Comparison of ENCODE assay signal across 18 cellular contexts in genomic region chr17:64229815-64230550, GRCh38. TPM values are rescaled to one million over a fixed set of nuclear protein-coding genes. Genes with fewer than 3 reads are reported as not detected.
DNase-seq lines count a peak whose midpoint lies in the region; ATAC-seq, FAIRE-seq and TF ChIP-seq lines count a peak whose summit lies in the region.
"Had no signal": no experiment of that assay in that cellular context is flagged by ENCODE, and none has a peak within 500 bp of the region (broad histone marks: within the 10 kb centered on the region; RNA-seq: fewer than 3 reads in every experiment).

No MANE protein-coding gene starts in this region.

- H3K9ac ChIP-seq in mammary epithelial cell (ENCODE audit: insufficient read depth, low read length), result no peak overlapping the region
- H3K9ac ChIP-seq in kidney (ENCODE audit: low read length in 2 of 2), result no peak overlapping the region
- H3K9ac ChIP-seq in skeletal muscle tissue (ENCODE audit: low read depth in 1 of 3, low read length in 3 of 3), result no peak overlapping the region
- no peak overlapping the region for H3K9ac ChIP-seq in endodermal cell (ENCODE audit: extremely low read depth, low read length, poor library complexity, severe bottlenecking)

- in situ Hi-C loops in mammary epithelial cell (cut with MboI; ENCODE audit: low sequenced_read_pairs in 2 of 2), result no loop called here

- no peaks in the 10 kb centered on the region for H3K27me3 Mint-ChIP-seq in endodermal cell (ENCODE audit: insufficient read depth)
- H3K27me3 Mint-ChIP-seq: stimulated activated naive CD8-positive, alpha-beta T cell treated with anti-CD3 and anti-CD28 coated beads, Interleukin-15, Interleukin-2, amounts not matched to agents 100 ng/mL and 50 ng/mL, for 24 hours had no signal

- H3K4me3 ChIP-seq in HEK293 (ENCODE audit: low read depth, low read length) (no peak overlapping the region), mammary epithelial cell (replicated peaks in 1 of 3; ENCODE audit: insufficient read depth in 1 of 3, low read depth in 2 of 3, low read length in 3 of 3) (no peak overlapping the region), kidney (ENCODE audit: low read length in 2 of 2) (no peak overlapping the region), skeletal muscle tissue (ENCODE audit: low read length in 3 of 3) (peak overlapping the region in 1 of 3 donors; percentile 23), endodermal cell (ENCODE audit: low read length) (no peak overlapping the region)
- H3K4me3 ChIP-seq: skin epidermis had no signal

- no TSS peak for BruUV-seq in mammary epithelial cell (replicated peaks; lab: Mats Ljungman, UMichigan)

- peak overlapping the region; percentile 50 for H3K4me2 ChIP-seq in mammary epithelial cell (ENCODE audit: insufficient read depth, low read depth, low read length)

- no peak for ATAC-seq in GM19023 (IDR thresholded peaks at IDR 0.05; ENCODE audit: unreplicated experiment)

- no peak overlapping the region for H3K27ac Mint-ChIP-seq in endodermal cell
- H3K27ac Mint-ChIP-seq: activated T-helper 1 cell treated with anti-CD3 and anti-CD28 coated beads, Interleukin-12 subunit alpha, Interleukin-12 subunit beta, Interleukin-2, Interleukin-4 antibody, amounts not matched to agents 30 ng/mL and 10 ng/mL and 1 ng/mL, durations not matched to agents 14 hours and 24 hours and 36 hours; nephron progenitor cell; stimulated activated naive CD8-positive, alpha-beta T cell treated with anti-CD3 and anti-CD28 coated beads, Interleukin-15, Interleukin-2, amounts not matched to agents 100 ng/mL and 50 ng/mL, for 24 hours had no signal

- 49% methylated on average over 5 of the region's 5 CpGs for WGBS in mammary epithelial cell (ENCODE audit: low coverage, missing lambda C conversion rate)
- WGBS in endodermal cell (ENCODE audit: insufficient coverage in 1 of 2, insufficient read length in 1 of 2), 2 experiments, result 89 to 90% methylated on average over 2 to 5 of the region's 5 CpGs

- POLR2A ChIA-PET in HEK293 (lab: Yijun Ruan, JAX), result interaction anchor here (2.1 kb wide), 1 partner anchor 84 kb away, joined by 7 read pairs; no protein-coding TSS in a partner anchor

- peaks cover 7% of the 10 kb centered on the region; the same call in 1 of the 2 replicates for H3K4me1 ChIP-seq in HEK293 (ENCODE audit: control insufficient read depth, insufficient read depth, low read length)
- H3K4me1 ChIP-seq in mammary epithelial cell (ENCODE audit: insufficient read depth, low read length), result peaks cover 32% of the 10 kb centered on the region
- H3K4me1 ChIP-seq in kidney (ENCODE audit: control insufficient read depth in 1 of 2, insufficient read depth in 1 of 2, low read depth in 1 of 2, low read length in 2 of 2), result peaks cover 12 to 13% of the 10 kb centered on the region in 2 donors
- peaks cover 36 to 46% (median 42%) of the 10 kb centered on the region in 3 donors for H3K4me1 ChIP-seq in skeletal muscle tissue (ENCODE audit: control insufficient read depth in 3 of 3, insufficient read depth in 3 of 3, low read length in 3 of 3)
- H3K4me1 ChIP-seq in endodermal cell (ENCODE audit: control insufficient read depth, insufficient read depth, low read length), result no peaks in the 10 kb centered on the region

- H3K27ac ChIP-seq in HEK293 (ENCODE audit: extremely low read depth, low read depth, low read length), result no peak overlapping the region
- H3K27ac ChIP-seq in mammary epithelial cell (ENCODE audit: insufficient read depth, low read depth, low read length), result peak overlapping the region; percentile 67
- peak overlapping the region; percentile 9 to 44 for H3K27ac ChIP-seq in kidney (ENCODE audit: low read depth in 2 of 2, low read length in 2 of 2)
- peak overlapping the region; percentile 54 for H3K27ac ChIP-seq in skeletal muscle tissue (ENCODE audit: low read depth, low read length)
- no peak overlapping the region for H3K27ac ChIP-seq in endodermal cell (ENCODE audit: low read depth, low read length)

- no peak for FAIRE-seq in kidney (lab: Jason Lieb, UNC)

- TF ChIP-seq CTCF in HEK293 (tag by site-specific recombination; IDR thresholded peaks at IDR 0.05) (no peak), mammary epithelial cell (conservative IDR thresholded peaks at IDR 0.05 in 1 of 2, IDR thresholded peaks at IDR 0.05 in 1 of 2; ENCODE audit: extremely low read depth in 1 of 2, insufficient read depth in 1 of 2, low read depth in 1 of 2, low read length in 2 of 2) (no peak), kidney (IDR thresholded peaks at IDR 0.05; ENCODE audit: borderline replicate concordance, extremely low read depth, insufficient read depth) (no peak), endodermal cell (conservative IDR thresholded peaks at IDR 0.05) (no peak)

- H3K4me1 Mint-ChIP-seq in endodermal cell, result no peaks in the 10 kb centered on the region

- H4K20me1 ChIP-seq in mammary epithelial cell (ENCODE audit: insufficient read depth, low read length), result no peaks in the 10 kb centered on the region

- H3K9me3 ChIP-seq in HEK293 (ENCODE audit: control insufficient read depth, insufficient read depth, low read depth, low read length), result no peaks in the 10 kb centered on the region
- no peaks in the 10 kb centered on the region for H3K9me3 ChIP-seq in mammary epithelial cell (replicated peaks; ENCODE audit: insufficient read depth, low read length)
- H3K9me3 ChIP-seq in kidney (ENCODE audit: control insufficient read depth in 1 of 2, low read length in 2 of 2), result no peaks in the 10 kb centered on the region
- no peaks in the 10 kb centered on the region for H3K9me3 ChIP-seq in skeletal muscle tissue (ENCODE audit: control insufficient read depth in 3 of 3, low read length in 3 of 3)
- no peaks in the 10 kb centered on the region for H3K9me3 ChIP-seq in endodermal cell (ENCODE audit: control insufficient read depth, low read length)

- H3K36me3 Mint-ChIP-seq in endodermal cell (ENCODE audit: low read depth), result no peaks in the 10 kb centered on the region

- dilution Hi-C loops in mammary epithelial cell (cut with HindIII; ENCODE audit: low sequenced_read_pairs), result loop anchor here (10.0 kb wide), 1 partner anchor 165 kb away; the partner anchor contains the start of gene PECAM1

- no peak overlapping the region for H3K4me3 Mint-ChIP-seq in endodermal cell
- H3K4me3 Mint-ChIP-seq: activated T-helper 1 cell treated with anti-CD3 and anti-CD28 coated beads, Interleukin-12 subunit alpha, Interleukin-12 subunit beta, Interleukin-2, Interleukin-4 antibody, amounts not matched to agents 30 ng/mL and 10 ng/mL and 1 ng/mL, durations not matched to agents 14 hours and 24 hours and 36 hours; nephron progenitor cell; stimulated activated naive CD8-positive, alpha-beta T cell treated with anti-CD3 and anti-CD28 coated beads, Interleukin-15, Interleukin-2, amounts not matched to agents 100 ng/mL and 50 ng/mL, for 24 hours had no signal

- H3K79me2 ChIP-seq in mammary epithelial cell (ENCODE audit: insufficient read depth, low read length), result peaks cover 89% of the 10 kb centered on the region

- no peaks in the 10 kb centered on the region for H3K9me3 Mint-ChIP-seq in endodermal cell
- H3K9me3 Mint-ChIP-seq: activated T-helper 1 cell treated with anti-CD3 and anti-CD28 coated beads, Interleukin-12 subunit alpha, Interleukin-12 subunit beta, Interleukin-2, Interleukin-4 antibody, amounts not matched to agents 30 ng/mL and 10 ng/mL and 1 ng/mL, durations not matched to agents 14 hours and 24 hours and 36 hours; nephron progenitor cell; stimulated activated naive CD8-positive, alpha-beta T cell treated with anti-CD3 and anti-CD28 coated beads, Interleukin-15, Interleukin-2, amounts not matched to agents 100 ng/mL and 50 ng/mL, for 24 hours had no signal

- no peaks in the 10 kb centered on the region for H3K27me3 ChIP-seq in mammary epithelial cell (ENCODE audit: insufficient read depth, low read length)
- H3K27me3 ChIP-seq in skeletal muscle tissue (ENCODE audit: control insufficient read depth in 3 of 3, insufficient read depth in 3 of 3, low read length in 3 of 3), result no peaks in the 10 kb centered on the region
- H3K27me3 ChIP-seq in endodermal cell (ENCODE audit: control insufficient read depth, insufficient read depth, low read length, poor library complexity, severe bottlenecking), result no peaks in the 10 kb centered on the region

- DNase-seq in mammary epithelial cell (no peak), kidney (no peak), MV-4-11 (lab: John Stamatoyannopoulos, UW) (no peak), endodermal cell (no peak), hippocampal formation (lab: John Stamatoyannopoulos, UW) (no peak)
- DNase-seq: effector CD4-positive, alpha-beta T cell; GOT3; Kasumi-1; left cardiac atrium; NCI-H187 treated with DMSO at 0.1 percent for 48 hours; NCI-H82; nephron progenitor cell had no signal

- peak overlapping the region; percentile 45 for H2AFZ ChIP-seq in mammary epithelial cell (ENCODE audit: low read depth, low read length)

- intact Hi-C loops in mammary epithelial cell (cut with micrococcal nuclease), result loop anchor here (1.0 to 2.0 kb wide), 2 partner anchors 27 to 32 kb away; no protein-coding TSS in a partner anchor
- intact Hi-C loops in kidney (cut with DNase I), result loop anchor here (10.0 kb wide), 1 partner anchor 45 kb away; no protein-coding TSS in a partner anchor

- CTCF ChIA-PET in HEK293 (lab: Yijun Ruan, JAX), result interaction anchor here (1.1 kb wide), 1 partner anchor 61 kb away, joined by 3 read pairs; no protein-coding TSS in a partner anchor
- CTCF ChIA-PET in mammary epithelial cell (lab: Charles Lee; ENCODE audit: low non-redundant PET), result interaction anchor here (0.7 to 1.1 kb wide), 2 partner anchors 9 to 52 kb away, joined by 5 to 7 read pairs; no protein-coding TSS in a partner anchor

- no peaks in the 10 kb centered on the region for H3K36me3 ChIP-seq in HEK293 (ENCODE audit: control insufficient read depth in 2 of 2, insufficient read depth in 1 of 2, low read length in 2 of 2)
- H3K36me3 ChIP-seq in mammary epithelial cell (ENCODE audit: insufficient read depth, low read length), result no peaks in the 10 kb centered on the region
- no peaks in the 10 kb centered on the region for H3K36me3 ChIP-seq in kidney (ENCODE audit: control insufficient read depth in 1 of 2, insufficient read depth in 2 of 2, low read length in 2 of 2)
- H3K36me3 ChIP-seq in skeletal muscle tissue (ENCODE audit: control insufficient read depth in 3 of 3, insufficient read depth in 3 of 3, low read length in 3 of 3), result no peaks in the 10 kb centered on the region
- no peaks in the 10 kb centered on the region for H3K36me3 ChIP-seq in endodermal cell (ENCODE audit: control insufficient read depth, insufficient read depth, low read length)

RNA-seq across cellular contexts. Expression of gene TEX2, which starts 33.1 kb away (rescaled TPM):
- total RNA-seq in mammary epithelial cell (100 to 1,000 TPM in 1 of 2 donors, 10 to 100 TPM in 1; 72.6 to 127 TPM), kidney (39.1 TPM), skeletal muscle tissue (20.4 TPM), endodermal cell (10 to 100 TPM; 11.6 to 13.1 TPM)
- polyA plus RNA-seq in mammary epithelial cell (56.4 TPM), kidney (ENCODE audit: insufficient read depth, low read depth, low replicate concordance) (14.0 TPM)
- polyA minus RNA-seq in mammary epithelial cell, result 109 TPM
- 11.5 TPM for polyA plus RNA-seq in endodermal cell (2013, experiment 1 of 2)
- 9.5 TPM for polyA plus RNA-seq in endodermal cell (2013, experiment 2 of 2)

Comparison
In these comparisons a context has a peak if more than half of its experiments do, and no peak if none do; other contexts are left out.
1. H3K27ac ChIP-seq: peak in mammary epithelial cell (single experiment), kidney (2 of 2) and skeletal muscle tissue (single experiment); none in HEK293 (single experiment) and endodermal cell (single experiment).